In genomic region chr4:24517676-24518075, GRCh38 we compare ENCODE assay signal across 2 cellular contexts.
TF ChIP-seq lines count a peak whose summit lies in the region.

No MANE protein-coding gene starts in this region.

TF ChIP-seq in GM23338, 12 proteins besides CTCF, POLR2A, EP300 and RAD21 (continued from another document):
- TF ChIP-seq, protein P1, sequence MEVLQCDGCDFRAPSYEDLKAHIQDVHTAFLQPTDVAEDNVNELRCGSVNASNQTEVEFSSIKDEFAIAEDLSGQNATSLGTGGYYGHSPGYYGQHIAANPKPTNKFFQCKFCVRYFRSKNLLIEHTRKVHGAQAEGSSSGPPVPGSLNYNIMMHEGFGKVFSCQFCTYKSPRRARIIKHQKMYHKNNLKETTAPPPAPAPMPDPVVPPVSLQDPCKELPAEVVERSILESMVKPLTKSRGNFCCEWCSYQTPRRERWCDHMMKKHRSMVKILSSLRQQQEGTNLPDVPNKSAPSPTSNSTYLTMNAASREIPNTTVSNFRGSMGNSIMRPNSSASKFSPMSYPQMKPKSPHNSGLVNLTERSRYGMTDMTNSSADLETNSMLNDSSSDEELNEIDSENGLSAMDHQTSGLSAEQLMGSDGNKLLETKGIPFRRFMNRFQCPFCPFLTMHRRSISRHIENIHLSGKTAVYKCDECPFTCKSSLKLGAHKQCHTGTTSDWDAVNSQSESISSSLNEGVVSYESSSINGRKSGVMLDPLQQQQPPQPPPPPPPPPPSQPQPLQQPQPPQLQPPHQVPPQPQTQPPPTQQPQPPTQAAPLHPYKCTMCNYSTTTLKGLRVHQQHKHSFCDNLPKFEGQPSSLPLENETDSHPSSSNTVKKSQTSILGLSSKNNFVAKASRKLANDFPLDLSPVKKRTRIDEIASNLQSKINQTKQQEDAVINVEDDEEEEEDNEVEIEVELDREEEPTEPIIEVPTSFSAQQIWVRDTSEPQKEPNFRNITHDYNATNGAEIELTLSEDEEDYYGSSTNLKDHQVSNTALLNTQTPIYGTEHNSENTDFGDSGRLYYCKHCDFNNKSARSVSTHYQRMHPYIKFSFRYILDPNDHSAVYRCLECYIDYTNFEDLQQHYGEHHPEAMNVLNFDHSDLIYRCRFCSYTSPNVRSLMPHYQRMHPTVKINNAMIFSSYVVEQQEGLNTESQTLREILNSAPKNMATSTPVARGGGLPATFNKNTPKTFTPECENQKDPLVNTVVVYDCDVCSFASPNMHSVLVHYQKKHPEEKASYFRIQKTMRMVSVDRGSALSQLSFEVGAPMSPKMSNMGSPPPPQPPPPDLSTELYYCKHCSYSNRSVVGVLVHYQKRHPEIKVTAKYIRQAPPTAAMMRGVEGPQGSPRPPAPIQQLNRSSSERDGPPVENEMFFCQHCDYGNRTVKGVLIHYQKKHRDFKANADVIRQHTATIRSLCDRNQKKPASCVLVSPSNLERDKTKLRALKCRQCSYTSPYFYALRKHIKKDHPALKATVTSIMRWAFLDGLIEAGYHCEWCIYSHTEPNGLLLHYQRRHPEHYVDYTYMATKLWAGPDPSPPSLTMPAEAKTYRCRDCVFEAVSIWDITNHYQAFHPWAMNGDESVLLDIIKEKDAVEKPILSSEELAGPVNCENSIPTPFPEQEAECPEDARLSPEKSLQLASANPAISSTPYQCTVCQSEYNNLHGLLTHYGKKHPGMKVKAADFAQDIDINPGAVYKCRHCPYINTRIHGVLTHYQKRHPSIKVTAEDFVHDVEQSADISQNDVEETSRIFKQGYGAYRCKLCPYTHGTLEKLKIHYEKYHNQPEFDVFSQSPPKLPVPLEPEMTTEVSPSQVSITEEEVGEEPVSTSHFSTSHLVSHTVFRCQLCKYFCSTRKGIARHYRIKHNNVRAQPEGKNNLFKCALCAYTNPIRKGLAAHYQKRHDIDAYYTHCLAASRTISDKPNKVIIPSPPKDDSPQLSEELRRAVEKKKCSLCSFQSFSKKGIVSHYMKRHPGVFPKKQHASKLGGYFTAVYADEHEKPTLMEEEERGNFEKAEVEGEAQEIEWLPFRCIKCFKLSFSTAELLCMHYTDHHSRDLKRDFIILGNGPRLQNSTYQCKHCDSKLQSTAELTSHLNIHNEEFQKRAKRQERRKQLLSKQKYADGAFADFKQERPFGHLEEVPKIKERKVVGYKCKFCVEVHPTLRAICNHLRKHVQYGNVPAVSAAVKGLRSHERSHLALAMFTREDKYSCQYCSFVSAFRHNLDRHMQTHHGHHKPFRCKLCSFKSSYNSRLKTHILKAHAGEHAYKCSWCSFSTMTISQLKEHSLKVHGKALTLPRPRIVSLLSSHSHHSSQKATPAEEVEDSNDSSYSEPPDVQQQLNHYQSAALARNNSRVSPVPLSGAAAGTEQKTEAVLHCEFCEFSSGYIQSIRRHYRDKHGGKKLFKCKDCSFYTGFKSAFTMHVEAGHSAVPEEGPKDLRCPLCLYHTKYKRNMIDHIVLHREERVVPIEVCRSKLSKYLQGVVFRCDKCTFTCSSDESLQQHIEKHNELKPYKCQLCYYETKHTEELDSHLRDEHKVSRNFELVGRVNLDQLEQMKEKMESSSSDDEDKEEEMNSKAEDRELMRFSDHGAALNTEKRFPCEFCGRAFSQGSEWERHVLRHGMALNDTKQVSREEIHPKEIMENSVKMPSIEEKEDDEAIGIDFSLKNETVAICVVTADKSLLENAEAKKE (CRISPR knock-in tag; IDR thresholded peaks at IDR 0.05): no peak

TF ChIP-seq in K562, 482 proteins besides CTCF, POLR2A, EP300 and RAD21 (continued from another document and continues in another):
- no peak for TF ChIP-seq RBM14 (IDR thresholded peaks at IDR 0.05; ENCODE audit: borderline replicate concordance, insufficient read depth, low read depth, low read length)
- no peak for TF ChIP-seq CBX5 (IDR thresholded peaks at IDR 0.05; ENCODE audit: borderline replicate concordance, low read depth)
- TF ChIP-seq CBFA2T2 (conservative IDR thresholded peaks at IDR 0.05): 0 out of 2 replicates have a peak, but pooled peaks have one; percentile 11
- no peak for TF ChIP-seq NR1H2 (CRISPR knock-in tag; IDR thresholded peaks at IDR 0.05)
- TF ChIP-seq TRIM24 (IDR thresholded peaks at IDR 0.05): no peak
- no peak for TF ChIP-seq CLOCK (CRISPR knock-in tag; IDR thresholded peaks at IDR 0.05; ENCODE audit: borderline replicate concordance)
- TF ChIP-seq GATAD2B (IDR thresholded peaks at IDR 0.05; ENCODE audit: borderline replicate concordance): no peak
- TF ChIP-seq ZC3H11A (IDR thresholded peaks at IDR 0.05; ENCODE audit: low read depth, low read length): no peak
- no peak for TF ChIP-seq ZNF174 (CRISPR knock-in tag; IDR thresholded peaks at IDR 0.05)
- TF ChIP-seq E4F1 (CRISPR knock-in tag; IDR thresholded peaks at IDR 0.05; ENCODE audit: borderline replicate concordance): no peak
- TF ChIP-seq TSC22D4 (tag; IDR thresholded peaks at IDR 0.05): no peak
- TF ChIP-seq, protein P2, sequence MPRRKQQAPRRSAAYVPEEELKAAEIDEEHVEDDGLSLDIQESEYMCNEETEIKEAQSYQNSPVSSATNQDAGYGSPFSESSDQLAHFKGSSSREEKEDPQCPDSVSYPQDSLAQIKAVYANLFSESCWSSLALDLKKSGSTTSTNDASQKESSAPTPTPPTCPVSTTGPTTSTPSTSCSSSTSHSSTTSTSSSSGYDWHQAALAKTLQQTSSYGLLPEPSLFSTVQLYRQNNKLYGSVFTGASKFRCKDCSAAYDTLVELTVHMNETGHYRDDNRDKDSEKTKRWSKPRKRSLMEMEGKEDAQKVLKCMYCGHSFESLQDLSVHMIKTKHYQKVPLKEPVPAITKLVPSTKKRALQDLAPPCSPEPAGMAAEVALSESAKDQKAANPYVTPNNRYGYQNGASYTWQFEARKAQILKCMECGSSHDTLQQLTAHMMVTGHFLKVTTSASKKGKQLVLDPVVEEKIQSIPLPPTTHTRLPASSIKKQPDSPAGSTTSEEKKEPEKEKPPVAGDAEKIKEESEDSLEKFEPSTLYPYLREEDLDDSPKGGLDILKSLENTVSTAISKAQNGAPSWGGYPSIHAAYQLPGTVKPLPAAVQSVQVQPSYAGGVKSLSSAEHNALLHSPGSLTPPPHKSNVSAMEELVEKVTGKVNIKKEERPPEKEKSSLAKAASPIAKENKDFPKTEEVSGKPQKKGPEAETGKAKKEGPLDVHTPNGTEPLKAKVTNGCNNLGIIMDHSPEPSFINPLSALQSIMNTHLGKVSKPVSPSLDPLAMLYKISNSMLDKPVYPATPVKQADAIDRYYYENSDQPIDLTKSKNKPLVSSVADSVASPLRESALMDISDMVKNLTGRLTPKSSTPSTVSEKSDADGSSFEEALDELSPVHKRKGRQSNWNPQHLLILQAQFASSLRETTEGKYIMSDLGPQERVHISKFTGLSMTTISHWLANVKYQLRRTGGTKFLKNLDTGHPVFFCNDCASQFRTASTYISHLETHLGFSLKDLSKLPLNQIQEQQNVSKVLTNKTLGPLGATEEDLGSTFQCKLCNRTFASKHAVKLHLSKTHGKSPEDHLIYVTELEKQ (CRISPR knock-in tag; IDR thresholded peaks at IDR 0.05): no peak
- TF ChIP-seq NONO (IDR thresholded peaks at IDR 0.05; ENCODE audit: low read depth in 2 of 2, low read length in 1 of 2): no peak
- peak; percentile 48 for TF ChIP-seq TAL1 (IDR thresholded peaks at IDR 0.05)
- no peak for TF ChIP-seq ZNF347 (CRISPR knock-in tag; IDR thresholded peaks at IDR 0.05; ENCODE audit: low read depth)
- TF ChIP-seq MEIS2 (IDR thresholded peaks at IDR 0.05; ENCODE audit: partially characterized antibody): peak; percentile 81
- no peak for TF ChIP-seq SREBF1 (IDR thresholded peaks at IDR 0.05; ENCODE audit: borderline replicate concordance, low read depth, low read length)
- TF ChIP-seq, protein P3, sequence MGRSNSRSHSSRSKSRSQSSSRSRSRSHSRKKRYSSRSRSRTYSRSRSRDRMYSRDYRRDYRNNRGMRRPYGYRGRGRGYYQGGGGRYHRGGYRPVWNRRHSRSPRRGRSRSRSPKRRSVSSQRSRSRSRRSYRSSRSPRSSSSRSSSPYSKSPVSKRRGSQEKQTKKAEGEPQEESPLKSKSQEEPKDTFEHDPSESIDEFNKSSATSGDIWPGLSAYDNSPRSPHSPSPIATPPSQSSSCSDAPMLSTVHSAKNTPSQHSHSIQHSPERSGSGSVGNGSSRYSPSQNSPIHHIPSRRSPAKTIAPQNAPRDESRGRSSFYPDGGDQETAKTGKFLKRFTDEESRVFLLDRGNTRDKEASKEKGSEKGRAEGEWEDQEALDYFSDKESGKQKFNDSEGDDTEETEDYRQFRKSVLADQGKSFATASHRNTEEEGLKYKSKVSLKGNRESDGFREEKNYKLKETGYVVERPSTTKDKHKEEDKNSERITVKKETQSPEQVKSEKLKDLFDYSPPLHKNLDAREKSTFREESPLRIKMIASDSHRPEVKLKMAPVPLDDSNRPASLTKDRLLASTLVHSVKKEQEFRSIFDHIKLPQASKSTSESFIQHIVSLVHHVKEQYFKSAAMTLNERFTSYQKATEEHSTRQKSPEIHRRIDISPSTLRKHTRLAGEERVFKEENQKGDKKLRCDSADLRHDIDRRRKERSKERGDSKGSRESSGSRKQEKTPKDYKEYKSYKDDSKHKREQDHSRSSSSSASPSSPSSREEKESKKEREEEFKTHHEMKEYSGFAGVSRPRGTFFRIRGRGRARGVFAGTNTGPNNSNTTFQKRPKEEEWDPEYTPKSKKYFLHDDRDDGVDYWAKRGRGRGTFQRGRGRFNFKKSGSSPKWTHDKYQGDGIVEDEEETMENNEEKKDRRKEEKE (IDR thresholded peaks at IDR 0.05; ENCODE audit: borderline replicate concordance in 1 of 2, control insufficient read depth in 1 of 2, low read depth in 2 of 2, low read length in 1 of 2): no peak
- TF ChIP-seq NFE2L1 (tag; IDR thresholded peaks at IDR 0.05; ENCODE audit: borderline replicate concordance, low read depth): no peak
- TF ChIP-seq ASH1L (IDR thresholded peaks at IDR 0.05; ENCODE audit: borderline replicate concordance, low read depth, partially characterized antibody): no peak
- TF ChIP-seq DMBX1 (CRISPR knock-in tag; IDR thresholded peaks at IDR 0.05; ENCODE audit: borderline replicate concordance): no peak
- no peak for TF ChIP-seq RBBP5 (IDR thresholded peaks at IDR 0.05; ENCODE audit: borderline replicate concordance, insufficient read depth, low read length, poor library complexity, severe bottlenecking)
- no peak for TF ChIP-seq PPARD (CRISPR knock-in tag; IDR thresholded peaks at IDR 0.05)
- TF ChIP-seq KDM1A (IDR thresholded peaks at IDR 0.05): peak; percentile 84 to 87
- no peak for TF ChIP-seq YBX1 (IDR thresholded peaks at IDR 0.05)
- TF ChIP-seq, protein P4, sequence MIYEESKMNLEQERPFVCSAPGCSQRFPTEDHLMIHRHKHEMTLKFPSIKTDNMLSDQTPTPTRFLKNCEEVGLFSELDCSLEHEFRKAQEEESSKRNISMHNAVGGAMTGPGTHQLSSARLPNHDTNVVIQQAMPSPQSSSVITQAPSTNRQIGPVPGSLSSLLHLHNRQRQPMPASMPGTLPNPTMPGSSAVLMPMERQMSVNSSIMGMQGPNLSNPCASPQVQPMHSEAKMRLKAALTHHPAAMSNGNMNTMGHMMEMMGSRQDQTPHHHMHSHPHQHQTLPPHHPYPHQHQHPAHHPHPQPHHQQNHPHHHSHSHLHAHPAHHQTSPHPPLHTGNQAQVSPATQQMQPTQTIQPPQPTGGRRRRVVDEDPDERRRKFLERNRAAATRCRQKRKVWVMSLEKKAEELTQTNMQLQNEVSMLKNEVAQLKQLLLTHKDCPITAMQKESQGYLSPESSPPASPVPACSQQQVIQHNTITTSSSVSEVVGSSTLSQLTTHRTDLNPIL (CRISPR knock-in tag; IDR thresholded peaks at IDR 0.05): no peak
- TF ChIP-seq L3MBTL2 (IDR thresholded peaks at IDR 0.05): no peak
- TF ChIP-seq PBX2 (CRISPR knock-in tag; IDR thresholded peaks at IDR 0.05; ENCODE audit: low read depth): no peak
- TF ChIP-seq PBX2 (tag; conservative IDR thresholded peaks at IDR 0.05; ENCODE audit: low read depth): peak; percentile 73
- 0 out of 4 replicates have a peak, but pooled peaks of 1 of the 2 experiments have one; percentile 22 for TF ChIP-seq HDAC1 (IDR thresholded peaks at IDR 0.05)
